ENCODE assay signal across 7 cellular contexts in the genomic region with DNA sequence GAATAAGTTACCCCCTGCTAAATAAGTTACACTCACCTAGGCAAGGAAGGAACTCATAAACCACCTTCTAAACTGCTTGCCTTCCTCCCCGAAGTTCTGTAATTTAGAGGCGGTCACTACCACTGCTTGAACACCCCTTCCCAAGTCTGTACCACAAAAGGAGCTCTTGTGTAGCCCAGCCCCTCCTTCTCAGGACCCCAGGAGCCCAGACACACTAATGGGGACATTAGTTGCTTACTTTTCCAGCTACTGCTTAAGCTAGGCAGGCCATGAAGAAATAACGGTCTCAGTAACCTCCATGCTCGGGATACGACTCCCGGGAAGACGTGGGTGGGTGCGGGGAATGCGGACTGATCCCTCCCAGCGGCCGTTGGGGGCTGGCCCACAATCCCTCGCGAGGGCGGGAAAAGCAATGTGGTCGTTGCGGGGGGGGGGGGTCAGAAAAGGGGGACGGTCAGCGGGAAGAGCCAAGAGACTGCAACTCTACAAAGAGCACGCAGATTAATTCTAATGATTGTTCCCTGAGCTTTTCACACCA. TPM values are rescaled to one million over a fixed set of nuclear protein-coding genes. Genes with fewer than 3 reads are reported as not detected.
DNase-seq lines count a peak whose midpoint lies in the region; TF ChIP-seq lines count a peak whose summit lies in the region.

A gene with protein sequence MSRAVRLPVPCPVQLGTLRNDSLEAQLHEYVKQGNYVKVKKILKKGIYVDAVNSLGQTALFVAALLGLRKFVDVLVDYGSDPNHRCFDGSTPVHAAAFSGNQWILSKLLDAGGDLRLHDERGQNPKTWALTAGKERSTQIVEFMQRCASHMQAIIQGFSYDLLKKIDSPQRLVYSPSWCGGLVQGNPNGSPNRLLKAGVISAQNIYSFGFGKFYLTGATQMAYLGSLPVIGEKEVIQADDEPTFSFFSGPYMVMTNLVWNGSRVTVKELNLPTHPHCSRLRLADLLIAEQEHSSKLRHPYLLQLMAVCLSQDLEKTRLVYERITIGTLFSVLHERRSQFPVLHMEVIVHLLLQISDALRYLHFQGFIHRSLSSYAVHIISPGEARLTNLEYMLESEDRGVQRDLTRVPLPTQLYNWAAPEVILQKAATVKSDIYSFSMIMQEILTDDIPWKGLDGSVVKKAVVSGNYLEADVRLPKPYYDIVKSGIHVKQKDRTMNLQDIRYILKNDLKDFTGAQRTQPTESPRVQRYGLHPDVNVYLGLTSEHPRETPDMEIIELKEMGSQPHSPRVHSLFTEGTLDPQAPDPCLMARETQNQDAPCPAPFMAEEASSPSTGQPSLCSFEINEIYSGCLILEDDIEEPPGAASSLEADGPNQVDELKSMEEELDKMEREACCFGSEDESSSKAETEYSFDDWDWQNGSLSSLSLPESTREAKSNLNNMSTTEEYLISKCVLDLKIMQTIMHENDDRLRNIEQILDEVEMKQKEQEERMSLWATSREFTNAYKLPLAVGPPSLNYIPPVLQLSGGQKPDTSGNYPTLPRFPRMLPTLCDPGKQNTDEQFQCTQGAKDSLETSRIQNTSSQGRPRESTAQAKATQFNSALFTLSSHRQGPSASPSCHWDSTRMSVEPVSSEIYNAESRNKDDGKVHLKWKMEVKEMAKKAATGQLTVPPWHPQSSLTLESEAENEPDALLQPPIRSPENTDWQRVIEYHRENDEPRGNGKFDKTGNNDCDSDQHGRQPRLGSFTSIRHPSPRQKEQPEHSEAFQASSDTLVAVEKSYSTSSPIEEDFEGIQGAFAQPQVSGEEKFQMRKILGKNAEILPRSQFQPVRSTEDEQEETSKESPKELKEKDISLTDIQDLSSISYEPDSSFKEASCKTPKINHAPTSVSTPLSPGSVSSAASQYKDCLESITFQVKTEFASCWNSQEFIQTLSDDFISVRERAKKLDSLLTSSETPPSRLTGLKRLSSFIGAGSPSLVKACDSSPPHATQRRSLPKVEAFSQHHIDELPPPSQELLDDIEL (N-terminal part only) (minus strand): TSS at position 345 of the 538 bp plus-strand sequence. CDS start 40,044 bp downstream, outside the sequence.

- intact Hi-C loops in activated T-helper 1 cell treated with anti-CD3 and anti-CD28 coated beads, Interleukin-12 subunit alpha, Interleukin-12 subunit beta, Interleukin-2, Interleukin-4 antibody, amounts not matched to agents 30 ng/mL and 10 ng/mL and 1 ng/mL, durations not matched to agents 14 hours and 24 hours and 36 hours (cut with micrococcal nuclease), result loop anchor here (1.0 to 10.0 kb wide), 4 partner anchors 32 to 357 kb away; no protein-coding TSS in a partner anchor

- H3K27me3 ChIP-seq in HUES64 (ENCODE audit: insufficient read depth, low read length) (no peaks in the 10 kb centered on the region), iPS-20b (ENCODE audit: insufficient read depth, low read length) (no peaks in the 10 kb centered on the region; the same call in 1 of the 2 replicates), subcutaneous abdominal adipose tissue (ENCODE audit: control insufficient read depth in 5 of 5, insufficient read depth in 4 of 5, low read length in 5 of 5) (no peaks in the 10 kb centered on the region)

- H3K4me1 ChIP-seq in HUES64 (ENCODE audit: insufficient read depth, low read length), result peaks cover 6% of the 10 kb centered on the region
- H3K4me1 ChIP-seq in iPS-20b (ENCODE audit: insufficient read depth, low read length), result no peaks in the 10 kb centered on the region
- peaks cover 2 to 20% (median 18%) of the 10 kb centered on the region in 5 donors for H3K4me1 ChIP-seq in subcutaneous abdominal adipose tissue (ENCODE audit: control insufficient read depth in 5 of 5, insufficient read depth in 5 of 5, low read length in 5 of 5)

- H3K36me3 ChIP-seq in HUES64 (ENCODE audit: insufficient read depth, low read length), result no peaks in the 10 kb centered on the region; the same call in 1 of the 2 replicates
- 0 out of 2 replicates have a peak, but pooled peaks cover 6% of the 10 kb centered on the region for H3K36me3 ChIP-seq in iPS-20b (ENCODE audit: insufficient read depth, low read depth, low read length)
- H3K36me3 ChIP-seq in subcutaneous abdominal adipose tissue (ENCODE audit: control insufficient read depth in 5 of 5, insufficient read depth in 5 of 5, low read length in 5 of 5), result peaks cover 0 to 9% (median 0%) of the 10 kb centered on the region in 5 donors

- TF ChIP-seq CTCF in GM20000 (IDR thresholded peaks at IDR 0.05; ENCODE audit: extremely low read depth, missing control alignments), result no peak

- peak within 1 kb of the TSS; percentile 71 for H3K4me3 ChIP-seq in HUES64 (ENCODE audit: low read length)
- H3K4me3 ChIP-seq in iPS-20b (ENCODE audit: low read length), result peak within 1 kb of the TSS; percentile 68
- peak within 1 kb of the TSS; percentile 75 to 96 (median 87) for H3K4me3 ChIP-seq in subcutaneous abdominal adipose tissue (ENCODE audit: low read depth in 1 of 5, low read length in 5 of 5)

- H3K9ac ChIP-seq in HUES64 (ENCODE audit: low read depth, low read length) (peak within 1 kb of the TSS; percentile 84), iPS-20b (ENCODE audit: low read depth, low read length) (peak within 1 kb of the TSS; percentile 66), subcutaneous abdominal adipose tissue (ENCODE audit: low read length in 5 of 5) (peak within 1 kb of the TSS; percentile 69 to 98 (median 88))

- DNase-seq in activated T-helper 1 cell treated with anti-CD3 and anti-CD28 coated beads, Interleukin-12 subunit alpha, Interleukin-12 subunit beta, Interleukin-2, Interleukin-4 antibody, amounts not matched to agents 30 ng/mL and 10 ng/mL and 1 ng/mL, durations not matched to agents 14 hours and 24 hours and 36 hours (ENCODE audit: low spot score), result no peak
- no peak for DNase-seq in retina
- DNase-seq in NCI-H524 treated with DMSO at 0.1 percent for 48 hours (lab: John Stamatoyannopoulos, UW), result no peak
- no peak for DNase-seq in GM20000 (ENCODE audit: low spot score)

- no peaks in the 10 kb centered on the region for H3K27me3 Mint-ChIP-seq in activated T-helper 1 cell treated with anti-CD3 and anti-CD28 coated beads, Interleukin-12 subunit alpha, Interleukin-12 subunit beta, Interleukin-2, Interleukin-4 antibody, amounts not matched to agents 30 ng/mL and 10 ng/mL and 1 ng/mL, durations not matched to agents 14 hours and 24 hours and 36 hours (ENCODE audit: insufficient read depth)

- 90% methylated on average over 18 of the region's 19 CpGs for WGBS in HUES64

- H3K9me3 ChIP-seq in HUES64 (ENCODE audit: insufficient read depth, low read depth, low read length) (no peaks in the 10 kb centered on the region), iPS-20b (ENCODE audit: insufficient read depth, low read depth, low read length) (no peaks in the 10 kb centered on the region), subcutaneous abdominal adipose tissue (ENCODE audit: control insufficient read depth in 5 of 5, low read length in 5 of 5) (no peaks in the 10 kb centered on the region)

- peak within 1 kb of the TSS; percentile 50; the same call in 1 of the 2 replicates for H3K27ac ChIP-seq in HUES64 (ENCODE audit: low read depth, low read length)
- no peak within 1 kb of the TSS for H3K27ac ChIP-seq in iPS-20b (ENCODE audit: low read length)
- H3K27ac ChIP-seq in subcutaneous abdominal adipose tissue (ENCODE audit: low read depth, low read length), result peak within 1 kb of the TSS; percentile 76

- peak within 1 kb of the TSS; percentile 97 for H3K4me3 Mint-ChIP-seq in activated T-helper 1 cell treated with anti-CD3 and anti-CD28 coated beads, Interleukin-12 subunit alpha, Interleukin-12 subunit beta, Interleukin-2, Interleukin-4 antibody, amounts not matched to agents 30 ng/mL and 10 ng/mL and 1 ng/mL, durations not matched to agents 14 hours and 24 hours and 36 hours

- H3K4me1 Mint-ChIP-seq in activated T-helper 1 cell treated with anti-CD3 and anti-CD28 coated beads, Interleukin-12 subunit alpha, Interleukin-12 subunit beta, Interleukin-2, Interleukin-4 antibody, amounts not matched to agents 30 ng/mL and 10 ng/mL and 1 ng/mL, durations not matched to agents 14 hours and 24 hours and 36 hours (ENCODE audit: low read depth), result peaks cover 31% of the 10 kb centered on the region

- H3K27ac Mint-ChIP-seq in activated T-helper 1 cell treated with anti-CD3 and anti-CD28 coated beads, Interleukin-12 subunit alpha, Interleukin-12 subunit beta, Interleukin-2, Interleukin-4 antibody, amounts not matched to agents 30 ng/mL and 10 ng/mL and 1 ng/mL, durations not matched to agents 14 hours and 24 hours and 36 hours, result peak within 1 kb of the TSS; percentile 98

- H3K36me3 Mint-ChIP-seq in activated T-helper 1 cell treated with anti-CD3 and anti-CD28 coated beads, Interleukin-12 subunit alpha, Interleukin-12 subunit beta, Interleukin-2, Interleukin-4 antibody, amounts not matched to agents 30 ng/mL and 10 ng/mL and 1 ng/mL, durations not matched to agents 14 hours and 24 hours and 36 hours (ENCODE audit: low read depth), result peaks cover 12% of the 10 kb centered on the region

- H3K9me3 Mint-ChIP-seq in activated T-helper 1 cell treated with anti-CD3 and anti-CD28 coated beads, Interleukin-12 subunit alpha, Interleukin-12 subunit beta, Interleukin-2, Interleukin-4 antibody, amounts not matched to agents 30 ng/mL and 10 ng/mL and 1 ng/mL, durations not matched to agents 14 hours and 24 hours and 36 hours, result no peaks in the 10 kb centered on the region

RNA-seq across cellular contexts. Expression of the gene that starts here (rescaled TPM):
- 0.45 TPM for polyA plus RNA-seq in HUES64 (2013, experiment 1 of 2)
- 0.95 TPM for polyA plus RNA-seq in HUES64 (2013, experiment 2 of 2)
- total RNA-seq in activated T-helper 1 cell treated with anti-CD3 and anti-CD28 coated beads, Interleukin-12 subunit alpha, Interleukin-12 subunit beta, Interleukin-2, Interleukin-4 antibody, amounts not matched to agents 30 ng/mL and 10 ng/mL and 1 ng/mL, durations not matched to agents 14 hours and 24 hours and 36 hours, result 0.13 and 0.17 TPM in 2 replicates
